ENCODE assay signal across 20 cellular contexts in genomic region chr17:44848961-44849489, GRCh38. TPM values are rescaled to one million over a fixed set of nuclear protein-coding genes. Genes with fewer than 3 reads are reported as not detected.
"Had no signal": no experiment of that assay in that cellular context is flagged by ENCODE, and none has a peak within 500 bp of the region (broad histone marks: within the 10 kb centered on the region; RNA-seq: fewer than 3 reads in every experiment).

No MANE protein-coding gene starts in this region.

- ATAC-seq: activated CD8-positive, alpha-beta memory T cell treated with anti-CD3 and anti-CD28 coated beads, Interleukin-2, amount 10 ng/mL, durations not matched to agents 7 days and 5 days; naive thymus-derived CD4-positive, alpha-beta T cell; stimulated activated memory B cell treated with anti-CD40 and anti-IgM and Interleukin-4, amounts not matched to agents 10 μg/mL and 1 μg/mL and 100 μg/mL, for 72 hours had no signal

- H3K4me3 ChIP-seq: esophagus muscularis mucosa, ovary, sigmoid colon, spleen, testis, upper lobe of right lung had no signal

- H3K4me1 ChIP-seq: spleen, testis, upper lobe of right lung had no signal

- H3K27me3 ChIP-seq: brain microvascular endothelial cell, esophagus muscularis mucosa, ovary, sigmoid colon, spleen, testis, upper lobe of right lung had no signal

- H3K27ac ChIP-seq: brain microvascular endothelial cell, ovary, spleen, testis had no signal

- H3K36me3 ChIP-seq: ovary had no signal

- H3K9me3 ChIP-seq: esophagus muscularis mucosa, ovary, sigmoid colon, spleen, testis, upper lobe of right lung had no signal

- DNase-seq: activated B cell treated with CpG ODN at 0.5 μM for 24 hours; activated CD4-positive, alpha-beta memory T cell treated with anti-CD3 and anti-CD28 coated beads, Interleukin-2, amount 10 ng/mL, durations not matched to agents 7 days and 5 days; activated CD4-positive, alpha-beta T cell treated with anti-CD3 and anti-CD28 coated beads for 4 hours; activated CD8-positive, alpha-beta memory T cell treated with anti-CD3 and anti-CD28 coated beads, Interleukin-2, amount 10 ng/mL, durations not matched to agents 7 days and 5 days; activated naive CD4-positive, alpha-beta T cell treated with anti-CD3 and anti-CD28 coated beads for 36 hours; aorta; brain microvascular endothelial cell; dermis blood vessel endothelial cell; effector memory CD4-positive, alpha-beta T cell; naive thymus-derived CD4-positive, alpha-beta T cell; ovary; sigmoid colon; spleen; stimulated activated CD4-positive, alpha-beta T cell treated with anti-CD3 and anti-CD28 coated beads, Interleukin-4, amount 100 ng/mL, for 4 hours; testis; upper lobe of right lung had no signal

RNA-seq across cellular contexts. Expression of gene HIGD1B, which starts 1.3 kb away (rescaled TPM):
- total RNA-seq: activated B cell treated with CpG ODN at 0.5 μM for 24 hours; activated CD4-positive, alpha-beta memory T cell treated with anti-CD3 and anti-CD28 coated beads, Interleukin-2, amount 10 ng/mL, durations not matched to agents 7 days and 5 days; activated CD8-positive, alpha-beta memory T cell treated with anti-CD3 and anti-CD28 coated beads, Interleukin-2, amount 10 ng/mL, durations not matched to agents 7 days and 5 days; activated naive CD4-positive, alpha-beta T cell treated with anti-CD3 and anti-CD28 coated beads for 36 hours; activated T-helper 2 cell treated with anti-CD3 and anti-CD28 coated beads, Interferon-gamma antibody, Interleukin-2, Interleukin-4, amounts not matched to agents 10 μg/mL and 5 μg/mL and 100 μg/mL, durations not matched to agents 14 hours and 24 hours and 36 hours; dermis blood vessel endothelial cell; endothelial cell of umbilical vein; naive thymus-derived CD4-positive, alpha-beta T cell; spleen had no signal
- polyA plus RNA-seq: aorta; endothelial cell of umbilical vein; naive thymus-derived CD4-positive, alpha-beta T cell had no signal

RNA-seq across cellular contexts. Expression of gene GJC1, which starts 18.9 kb away (rescaled TPM):
- polyA plus RNA-seq: naive thymus-derived CD4-positive, alpha-beta T cell had no signal
